In the genomic region with DNA sequence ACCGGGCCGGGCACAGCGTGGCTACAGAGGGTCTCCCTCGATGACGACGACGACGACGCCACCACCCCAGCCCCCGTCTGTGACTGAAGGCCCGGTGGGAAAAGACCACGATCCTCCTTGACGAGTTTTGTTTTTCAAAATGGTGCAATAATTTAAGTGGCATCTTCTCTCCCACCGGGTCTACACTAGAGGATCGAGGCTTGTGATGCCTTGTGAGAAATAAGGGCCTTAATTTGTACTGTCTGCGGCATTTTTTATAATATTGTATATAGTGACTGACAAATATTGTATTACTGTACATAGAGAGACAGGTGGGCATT, we compare ENCODE assay signal across 10 cellular contexts. TPM values are rescaled to one million over a fixed set of nuclear protein-coding genes. Genes with fewer than 3 reads are reported as not detected.
A peak's percentile ranks its signal among the peaks of the same experiment; 100 is the strongest.
DNase-seq lines count a peak whose midpoint lies in the region; ATAC-seq, FAIRE-seq and TF ChIP-seq lines count a peak whose summit lies in the region.
"Had no signal": no experiment of that assay in that cellular context is flagged by ENCODE, and none has a peak within 500 bp of the region (broad histone marks: within the 10 kb centered on the region; RNA-seq: fewer than 3 reads in every experiment).

No MANE protein-coding gene starts in this region.

- H3K9me3 Mint-ChIP-seq in H9, result peaks cover 0 to 2% of the 10 kb centered on the region in 2 experiments; a peak in 3 of 5 replicates
- no peaks in the 10 kb centered on the region for H3K9me3 Mint-ChIP-seq in central memory CD8-positive, alpha-beta T cell
- H3K9me3 Mint-ChIP-seq in naive thymus-derived CD8-positive, alpha-beta T cell, result peaks cover 0 to 15% (median 0%) of the 10 kb centered on the region in 9 donors

- CTCF ChIA-PET in AG04449 (lab: Yijun Ruan, JAX), result interaction anchor here (1.3 to 2.1 kb wide), 4 partner anchors 11 to 79 kb away, joined by 3 to 7 read pairs (median 5); no protein-coding TSS in a partner anchor

- no peak overlapping the region for H2BK15ac ChIP-seq in H9 (ENCODE audit: low read depth, low read length)

- no peak overlapping the region for H3K18ac ChIP-seq in H9 (ENCODE audit: insufficient read length, low read depth, low read length)

- H3K4me2 ChIP-seq in H9 (ENCODE audit: insufficient read depth, insufficient read length, low read length), result peak overlapping the region; percentile 66

- H3K27ac ChIP-seq in H9 (ENCODE audit: insufficient read length, low read depth, low read length), result no peak overlapping the region

- peak overlapping the region; percentile 88 for H3K4me3 ChIP-seq in AG04449 (ENCODE audit: low read depth, low read length)

- no peak overlapping the region for H3K23ac ChIP-seq in H9 (ENCODE audit: insufficient read length, low read depth, low read length)

- no peak overlapping the region for H2AK5ac ChIP-seq in H9 (ENCODE audit: insufficient read length, low read length)

- DNase-seq in AG04449 (ENCODE audit: low read depth, low spot score) (no peak), H9 (no peak), superior temporal gyrus (ENCODE audit: extremely low spot score) (no peak), GM12892 (ENCODE audit: insufficient read length) (no peak), SK-N-DZ (ENCODE audit: low spot score) (no peak)
- DNase-seq in central memory CD8-positive, alpha-beta T cell (ENCODE audit: low spot score in 2 of 2), result no peak
- peak in 2 of 10 donors; percentile 56 to 63 for DNase-seq in naive thymus-derived CD8-positive, alpha-beta T cell
- DNase-seq: DMS79, NCI-H510A treated with DMSO at 0.1 percent for 48 hours had no signal

- no peak overlapping the region for H2BK120ac ChIP-seq in H9 (ENCODE audit: low read depth, low read length, poor library complexity, severe bottlenecking)

- no peak overlapping the region for H3K4ac ChIP-seq in H9 (ENCODE audit: low read depth, low read length)

- no peak overlapping the region for H3T11ph ChIP-seq in H9 (ENCODE audit: low read length)

- peaks cover 81% of the 10 kb centered on the region for H3K27me3 Mint-ChIP-seq in H9 (ENCODE audit: low read depth)
- H3K27me3 Mint-ChIP-seq in central memory CD8-positive, alpha-beta T cell, result peaks cover 10% of the 10 kb centered on the region
- peaks cover 0 to 11% (median 0%) of the 10 kb centered on the region in 5 donors for H3K27me3 Mint-ChIP-seq in naive thymus-derived CD8-positive, alpha-beta T cell

- H3K23me2 ChIP-seq in H9 (ENCODE audit: insufficient read length, low read depth, low read length, poor library complexity, severe bottlenecking), result peaks cover 23% of the 10 kb centered on the region

- no peak overlapping the region for H2BK5ac ChIP-seq in H9 (ENCODE audit: insufficient read length, low read length)

- peaks cover 41% of the 10 kb centered on the region for H3K27me3 ChIP-seq in H9 (ENCODE audit: insufficient read depth, low read length)

- H3K36me3 Mint-ChIP-seq in H9 (ENCODE audit: insufficient read depth in 1 of 3, low read depth in 3 of 3), result no peaks in the 10 kb centered on the region
- H3K36me3 Mint-ChIP-seq in central memory CD8-positive, alpha-beta T cell (ENCODE audit: insufficient read depth), result peaks cover 81% of the 10 kb centered on the region
- peaks cover 36 to 49% (median 43%) of the 10 kb centered on the region in 3 donors for H3K36me3 Mint-ChIP-seq in naive thymus-derived CD8-positive, alpha-beta T cell

- no peak overlapping the region for H4K5ac ChIP-seq in H9 (ENCODE audit: insufficient read length, low read depth, low read length)

- no peak overlapping the region for H2BK20ac ChIP-seq in H9 (ENCODE audit: low read depth, low read length, poor library complexity, severe bottlenecking)

- H4K20me1 ChIP-seq in H9 (ENCODE audit: control insufficient read depth, insufficient read depth, insufficient read length), result no peaks in the 10 kb centered on the region

- POLR2A ChIA-PET in AG04449 (lab: Yijun Ruan, JAX), result interaction anchor here (3.1 kb wide), 1 partner anchor 12 kb away, joined by 12 read pairs; no protein-coding TSS in a partner anchor
- POLR2A ChIA-PET in naive thymus-derived CD8-positive, alpha-beta T cell (lab: Charles Lee), result interaction anchor here (1.0 to 32.2 kb wide), 11 partner anchors 9 to 142 kb away, joined by 3 to 4622 read pairs (median 13); a partner anchor contains a TSS

- H3K27ac Mint-ChIP-seq in H9, result no peak overlapping the region
- H3K27ac Mint-ChIP-seq in central memory CD8-positive, alpha-beta T cell (ENCODE audit: low read depth), result peak overlapping the region; percentile 100
- H3K27ac Mint-ChIP-seq in naive thymus-derived CD8-positive, alpha-beta T cell, result peak overlapping the region; percentile 91 to 100 (median 100)

- no peak overlapping the region for H3K9ac ChIP-seq in H9 (ENCODE audit: extremely low read depth, insufficient read length, low read length)

- H3K4me1 Mint-ChIP-seq in H9, result peaks cover 7 to 10% of the 10 kb centered on the region in 2 experiments; a peak in 3 of 4 replicates
- H3K4me1 Mint-ChIP-seq in central memory CD8-positive, alpha-beta T cell, result peaks cover 63% of the 10 kb centered on the region
- H3K4me1 Mint-ChIP-seq in naive thymus-derived CD8-positive, alpha-beta T cell, result peaks cover 30 to 73% (median 61%) of the 10 kb centered on the region in 4 donors

- FAIRE-seq in GM12892 (lab: Jason Lieb, UNC), result no peak

- ATAC-seq in central memory CD8-positive, alpha-beta T cell (replicated peaks; ENCODE audit: extremely low read depth, poor library complexity, severe bottlenecking), result no peak
- no peak for ATAC-seq in naive thymus-derived CD8-positive, alpha-beta T cell
- ATAC-seq in GM21619 (IDR thresholded peaks at IDR 0.05; ENCODE audit: unreplicated experiment), result no peak

- no peaks in the 10 kb centered on the region for H3K79me2 ChIP-seq in H9 (ENCODE audit: insufficient read depth, low read length)

- peak overlapping the region; percentile 26 to 69; a peak in 4 of 5 replicates for H3K4me3 Mint-ChIP-seq in H9
- peak overlapping the region; percentile 99 for H3K4me3 Mint-ChIP-seq in central memory CD8-positive, alpha-beta T cell
- peak overlapping the region; percentile 82 to 100 (median 99) for H3K4me3 Mint-ChIP-seq in naive thymus-derived CD8-positive, alpha-beta T cell

- H4K8ac ChIP-seq in H9 (replicated peaks; ENCODE audit: insufficient read length, low read depth, low read length), result no peak overlapping the region

- no peak for TF ChIP-seq POLR2A in GM12892 (IDR thresholded peaks at IDR 0.05; ENCODE audit: low read depth, low read length)

- H3K56ac ChIP-seq in H9 (ENCODE audit: insufficient read length, low read depth, low read length), result no peak overlapping the region

- H4K91ac ChIP-seq in H9 (ENCODE audit: insufficient read length, low read depth, low read length), result no peak overlapping the region

- no peaks in the 10 kb centered on the region for H3K79me1 ChIP-seq in H9 (ENCODE audit: insufficient read depth, low read depth, low read length, poor library complexity, severe bottlenecking)

- H2AFZ ChIP-seq in H9 (ENCODE audit: low read length), result no peak overlapping the region

- H3K14ac ChIP-seq in H9 (ENCODE audit: insufficient read depth, low read length), result no peak overlapping the region

- TF ChIP-seq CTCF in AG04449 (IDR thresholded peaks at IDR 0.05; ENCODE audit: insufficient read depth, low read length, missing control alignments), result no peak
- TF ChIP-seq CTCF in H9 (conservative IDR thresholded peaks at IDR 0.05), result no peak

- WGBS in H9 (ENCODE audit: extremely low coverage, insufficient read length, low lambda C conversion rate), result no CpG with 5 or more reads among the region's 16 CpGs

- H3K9me3 ChIP-seq in H9 (ENCODE audit: control insufficient read depth, low read depth, low read length), result no peaks in the 10 kb centered on the region

- H2BK12ac ChIP-seq in H9 (ENCODE audit: insufficient read length, low read depth, low read length), result no peak overlapping the region

- no peaks in the 10 kb centered on the region for H3K4me1 ChIP-seq in H9 (ENCODE audit: insufficient read depth, low read length)

RNA-seq across cellular contexts. Expression of a gene that starts 2.5 kb away (rescaled TPM):
- total RNA-seq in H9 (2021), result 0.24 and 0.33 TPM in 2 replicates
- total RNA-seq in naive thymus-derived CD8-positive, alpha-beta T cell, result 100 to 1,000 TPM; 386 to 393 TPM
- polyA plus RNA-seq in naive thymus-derived CD8-positive, alpha-beta T cell, result 100 to 1,000 TPM; 115 to 216 (median 166) TPM
- 1.7 TPM for polyA plus RNA-seq in GM12892 (2012; ENCODE audit: missing spikeins)
- polyA plus RNA-seq in SK-N-DZ (2014; cell fraction: cytosol; rRNA removed), result not detected in 2 replicates
- not detected in 2 replicates for polyA plus RNA-seq in SK-N-DZ (2014; cell fraction: nucleus; rRNA removed)

Comparison
In these comparisons a context has a peak if more than half of its experiments do, and no peak if none do; other contexts are left out.
1. H3K27ac Mint-ChIP-seq: peak in central memory CD8-positive, alpha-beta T cell (single experiment) and naive thymus-derived CD8-positive, alpha-beta T cell (10 of 10); none in H9 (0 of 3).
2. H3K4me3 Mint-ChIP-seq: peak in every context shown above with its lines; median percentile 99 in central memory CD8-positive, alpha-beta T cell; 99 in naive thymus-derived CD8-positive, alpha-beta T cell; 48 in H9.
3. RNA of a gene that starts 2.5 kb away (total RNA-seq): 386 to 393 TPM in naive thymus-derived CD8-positive, alpha-beta T cell; 0.24 to 0.33 TPM in H9; every median in the first group is over 100 times any median in the second.